In genomic region chr11:65918211-65919150, GRCh38 we compare ENCODE assay signal across 8 cellular contexts. TPM values are rescaled to one million over a fixed set of nuclear protein-coding genes. Genes with fewer than 3 reads are reported as not detected.
A peak's percentile ranks its signal among the peaks of the same experiment; 100 is the strongest.
DNase-seq lines count a peak whose midpoint lies in the region; ATAC-seq, FAIRE-seq and TF ChIP-seq lines count a peak whose summit lies in the region.

Gene C11orf68, minus strand, starts transcription at chr11:65919062. Its CDS starts 31 bp downstream, at chr11:65919031.

- H3K27me3 Mint-ChIP-seq in astrocyte (ENCODE audit: low read depth, unreplicated experiment): no peaks in the 10 kb centered on the region

- peak within 1 kb of the TSS; percentile 91 for H3K4me3 Mint-ChIP-seq in astrocyte (ENCODE audit: unreplicated experiment)

- H3K4me2 ChIP-seq in Karpas-422 (ENCODE audit: low read depth, low read length, poor library complexity, severe bottlenecking) (peak within 1 kb of the TSS; percentile 84), astrocyte (ENCODE audit: low read length) (peak within 1 kb of the TSS; percentile 98)

- no peak for FAIRE-seq in astrocyte (lab: Jason Lieb, UNC)

- peaks cover 10% of the 10 kb centered on the region for H3K36me3 Mint-ChIP-seq in astrocyte (ENCODE audit: low read depth, unreplicated experiment)

- H2AFZ ChIP-seq in Karpas-422 (ENCODE audit: low read length): peak within 1 kb of the TSS; percentile 90
- peak within 1 kb of the TSS; percentile 72 for H2AFZ ChIP-seq in astrocyte (ENCODE audit: low read depth, low read length)

- H3K36me3 ChIP-seq in Karpas-422 (ENCODE audit: insufficient read depth, low read length) (no peaks in the 10 kb centered on the region), astrocyte (ENCODE audit: insufficient read depth, low read length) (peaks cover 17% of the 10 kb centered on the region)

- H3K4me1 Mint-ChIP-seq in astrocyte (ENCODE audit: low read depth, unreplicated experiment): peaks cover 28% of the 10 kb centered on the region

- H3K27ac ChIP-seq in Karpas-422 (ENCODE audit: low read length) (0 out of 2 replicates have a peak within 1 kb of the TSS, but pooled peaks have one; percentile 42), astrocyte (ENCODE audit: low read depth, low read length) (peak within 1 kb of the TSS; percentile 97), skin epidermis (peak within 1 kb of the TSS; percentile 92 to 100 (median 97))

- H4K20me1 ChIP-seq in Karpas-422 (ENCODE audit: insufficient read depth, low read depth, low read length) (no peaks in the 10 kb centered on the region), astrocyte (ENCODE audit: insufficient read depth, low read length) (peaks cover 9% of the 10 kb centered on the region)

- no peaks in the 10 kb centered on the region for H3K9me3 Mint-ChIP-seq in astrocyte (ENCODE audit: unreplicated experiment)

- peak within 1 kb of the TSS; percentile 92 for H3K9ac ChIP-seq in Karpas-422 (ENCODE audit: low read length)
- peak within 1 kb of the TSS; percentile 95 for H3K9ac ChIP-seq in astrocyte (ENCODE audit: low read length)

- peaks cover 20% of the 10 kb centered on the region for H3K4me1 ChIP-seq in Karpas-422 (ENCODE audit: low read length)
- peaks cover 54% of the 10 kb centered on the region for H3K4me1 ChIP-seq in astrocyte (ENCODE audit: insufficient read depth, low read length)

- no peak for TF ChIP-seq CTCF in astrocyte (IDR thresholded peaks at IDR 0.05; ENCODE audit: insufficient read depth, low read depth, low read length)

- H3K4me3 ChIP-seq in Karpas-422 (ENCODE audit: low read length) (peak within 1 kb of the TSS; percentile 99), astrocyte (ENCODE audit: insufficient read depth, low read depth, low read length) (peak within 1 kb of the TSS; percentile 87), iPS-18c (ENCODE audit: insufficient read depth, low read depth, low read length) (peak within 1 kb of the TSS; percentile 94), skin epidermis (peak within 1 kb of the TSS; percentile 77 to 98 (median 96))

- H3K9me3 ChIP-seq in Karpas-422 (ENCODE audit: low read length): no peaks in the 10 kb centered on the region
- H3K9me3 ChIP-seq in astrocyte (ENCODE audit: insufficient read depth, low read depth, low read length): no peaks in the 10 kb centered on the region
- no peaks in the 10 kb centered on the region for H3K9me3 ChIP-seq in iPS-18c (ENCODE audit: control insufficient read depth, insufficient read depth, low read length)

- H3K27me3 ChIP-seq in Karpas-422 (ENCODE audit: low read length) (no peaks in the 10 kb centered on the region), astrocyte (ENCODE audit: insufficient read depth, low read length) (no peaks in the 10 kb centered on the region)

- ATAC-seq in GM21786 (IDR thresholded peaks at IDR 0.05; ENCODE audit: unreplicated experiment): peak; percentile 46

- no peaks in the 10 kb centered on the region for H3K9me2 ChIP-seq in Karpas-422 (replicated peaks; ENCODE audit: insufficient read depth, low read length)

- peaks cover 9% of the 10 kb centered on the region; the same call in 1 of the 2 replicates for H3K79me2 ChIP-seq in Karpas-422 (ENCODE audit: low read length)
- peaks cover 61% of the 10 kb centered on the region for H3K79me2 ChIP-seq in astrocyte (ENCODE audit: insufficient read depth, low read length)

- peak within 1 kb of the TSS; percentile 83 for H3K27ac Mint-ChIP-seq in astrocyte (ENCODE audit: unreplicated experiment)

- DNase-seq in NCI-H1105 treated with DMSO at 0.1 percent for 48 hours (lab: John Stamatoyannopoulos, UW) (peak; percentile 42), NCI-H1105 (lab: John Stamatoyannopoulos, UW) (no peak), Karpas-422 (peak; percentile 70), astrocyte (ENCODE audit: low read depth) (no peak), HCEC 1CT (no peak)

RNA-seq across cellular contexts. Expression of gene C11orf68, which starts in this region (rescaled TPM):
- 7.3 and 11.0 TPM in 2 replicates for total RNA-seq in Karpas-422 (2014; rRNA removed; shearing (Covaris generic); ENCODE audit: low replicate concordance)
- total RNA-seq in astrocyte: 34.6 and 35.3 TPM in 2 replicates

Comparison
In these comparisons a context has a peak if more than half of its experiments do, and no peak if none do; other contexts are left out.
1. DNase-seq: peak in NCI-H1105 treated with DMSO at 0.1 percent for 48 hours (single experiment) and Karpas-422 (single experiment); none in NCI-H1105 (single experiment), astrocyte (single experiment) and HCEC 1CT (single experiment).
2. H3K27ac ChIP-seq: peak in every context shown above with its lines; median percentile 97 in astrocyte; 97 in skin epidermis; 42 in Karpas-422.
3. Peak in every context shown above with its lines, with median percentiles within 50 percentile points of each other: H3K4me3 ChIP-seq.